Comparison of ENCODE assay signal across 8 cellular contexts in genomic region chr7:154744226-154744860, GRCh38.
DNase-seq lines count a peak whose midpoint lies in the region; ATAC-seq, FAIRE-seq and TF ChIP-seq lines count a peak whose summit lies in the region.

No MANE protein-coding gene starts in this region.

- in situ Hi-C loops in HepG2 (cut with HindIII; ENCODE audit: extremely low pct_ligation_motif_present, low pct_unique_long_range_greater_than_20kb): no loop called here

- FAIRE-seq in HepG2 (lab: Jason Lieb, UNC): peak; percentile 30

- H3K36me3 ChIP-seq in HepG2 (replicated peaks in 1 of 2; ENCODE audit: control insufficient read depth in 1 of 2, insufficient read depth in 2 of 2, low read length in 2 of 2): no peaks in the 10 kb centered on the region
- H3K36me3 ChIP-seq in uterus: no peaks in the 10 kb centered on the region

- CTCF ChIA-PET in HepG2 (lab: Yijun Ruan, JAX; ENCODE audit: low intra/inter-chr PET ratio, low total read pairs): interaction anchor here (1.0 to 1.1 kb wide), 2 partner anchors 46 to 1363 kb away, joined by 3 to 5 read pairs; no protein-coding TSS in a partner anchor

- TF ChIP-seq CTCF in C4-2B (conservative IDR thresholded peaks at IDR 0.05) (peak; percentile 98), HepG2 (CRISPR knock-in tag; IDR thresholded peaks at IDR 0.05) (peak; percentile 72), uterus (IDR thresholded peaks at IDR 0.05) (peak; percentile 18 to 43 (median 26))

- H3K79me2 ChIP-seq in HepG2 (ENCODE audit: insufficient read depth, low read length): no peaks in the 10 kb centered on the region

- H3K9me3 ChIP-seq in HepG2 (ENCODE audit: low read length) (no peaks in the 10 kb centered on the region), uterus (no peaks in the 10 kb centered on the region)

- POLR2A ChIA-PET in HepG2 (lab: Yijun Ruan, JAX): no interaction called here

- H2AFZ ChIP-seq in HepG2 (ENCODE audit: low read length): no peak overlapping the region

- H3K4me1 ChIP-seq in HepG2 (ENCODE audit: insufficient read depth, low read length) (no peaks in the 10 kb centered on the region), uterus (no peaks in the 10 kb centered on the region)

- H3K4me2 ChIP-seq in HepG2 (ENCODE audit: low read depth, low read length): no peak overlapping the region

- TF ChIP-seq EP300 in HepG2 (IDR thresholded peaks at IDR 0.05; ENCODE audit: low read depth in 2 of 2, low read length in 2 of 2): no peak
- TF ChIP-seq EP300 in HepG2 (CRISPR knock-in tag; IDR thresholded peaks at IDR 0.05; ENCODE audit: borderline replicate concordance): no peak

- H3K4me3 ChIP-seq in HepG2 (replicated peaks in 1 of 3; ENCODE audit: insufficient read depth in 1 of 3, low read depth in 2 of 3, low read length in 3 of 3) (no peak overlapping the region), uterus (no peak overlapping the region)

- peak; percentile 70 for ATAC-seq in GM18909 (IDR thresholded peaks at IDR 0.05; ENCODE audit: poor library complexity, unreplicated experiment)
- peak; percentile 75 for ATAC-seq in HepG2
- no peak for ATAC-seq in GM21528 (IDR thresholded peaks at IDR 0.05; ENCODE audit: low FRiP score, unreplicated experiment)

- TF ChIP-seq POLR2A in HepG2 (IDR thresholded peaks at IDR 0.05; ENCODE audit: insufficient read depth in 1 of 2, low read depth in 2 of 2, low read length in 2 of 2) (no peak), uterus (IDR thresholded peaks at IDR 0.05) (no peak)

- H3K27ac ChIP-seq in C4-2B (no peak overlapping the region), HepG2 (ENCODE audit: extremely low read length, insufficient read depth, low read length) (no peak overlapping the region), uterus (no peak overlapping the region)

- H3K27me3 ChIP-seq in HepG2 (ENCODE audit: control insufficient read depth in 1 of 2, insufficient read depth in 2 of 2, low read length in 2 of 2): peaks cover 4 to 50% of the 10 kb centered on the region in 2 experiments; a peak in 4 of 5 replicates
- no peaks in the 10 kb centered on the region for H3K27me3 ChIP-seq in uterus

- no TSS peak for BruUV-seq in HepG2 (replicated peaks; lab: Mats Ljungman, UMichigan)

- H3K9ac ChIP-seq in HepG2 (ENCODE audit: insufficient read depth, low read depth, low read length): no peak overlapping the region

- intact Hi-C loops in HepG2 (cut with micrococcal nuclease; ENCODE audit: unreplicated experiment): no loop called here
- intact Hi-C loops in uterus (cut with DNase I; ENCODE audit: low total_unique reads): no loop called here

- 9% methylated on average over 16 of the region's 16 CpGs for WGBS in HepG2 (ENCODE audit: low lambda C conversion rate)

- H4K20me1 ChIP-seq in HepG2 (ENCODE audit: insufficient read depth, low read length): no peaks in the 10 kb centered on the region

- no peak for TF ChIP-seq RAD21 in HepG2 (CRISPR knock-in tag; IDR thresholded peaks at IDR 0.05)

- peak; percentile 24 for DNase-seq in NCI-H1436 (lab: John Stamatoyannopoulos, UW)
- peak; percentile 65 for DNase-seq in astrocyte of the hippocampus (ENCODE audit: low read depth, low spot score)
- no peak for DNase-seq in HepG2 (ENCODE audit: low spot score)
- no peak for DNase-seq in uterus
- DNase-seq in foreskin melanocyte: no peak

TF ChIP-seq in HepG2, 621 proteins besides CTCF, POLR2A, EP300 and RAD21:
- 0 out of 2 replicates have a peak, but pooled peaks have one; percentile 28 for TF ChIP-seq KDM2A (CRISPR knock-in tag; IDR thresholded peaks at IDR 0.05; ENCODE audit: borderline replicate concordance, low read depth)
- peak; percentile 38; the same call in 1 of the 2 replicates for TF ChIP-seq STAG1 (CRISPR knock-in tag; IDR thresholded peaks at IDR 0.05)
- TF ChIP-seq EZH2 (conservative IDR thresholded peaks at IDR 0.05; ENCODE audit: low read depth, low read length): 0 out of 2 replicates have a peak, but pooled peaks have one; percentile 46
- 0 out of 2 replicates have a peak, but pooled peaks have one; percentile 41 for TF ChIP-seq PATZ1 (CRISPR knock-in tag; IDR thresholded peaks at IDR 0.05)
- TF ChIP-seq SNAPC4 (CRISPR knock-in tag; IDR thresholded peaks at IDR 0.05): no peak

Comparison
In these comparisons a context has a peak if more than half of its experiments do, and no peak if none do; other contexts are left out.
1. CTCF ChIP-seq: peak in every context shown above with its lines; median percentile 98 in C4-2B; 72 in HepG2; 26 in uterus.
2. DNase-seq: peak in NCI-H1436 (single experiment) and astrocyte of the hippocampus (single experiment); none in HepG2 (single experiment), uterus (0 of 2) and foreskin melanocyte (single experiment).